24 cellular contexts compared by ENCODE assay signal in genomic region chr7:57207836-57208235, GRCh38.
"Had no signal": no experiment of that assay in that cellular context is flagged by ENCODE, and none has a peak within 500 bp of the region (broad histone marks: within the 10 kb centered on the region; RNA-seq: fewer than 3 reads in every experiment).

No MANE protein-coding gene starts in this region.

- H3K4me1 Mint-ChIP-seq: endodermal cell, memory B cell had no signal

- H3K36me3 ChIP-seq: colonic mucosa, esophagus squamous epithelium, gastrocnemius medialis, heart right ventricle, left lung had no signal

- H3K27me3 ChIP-seq: colonic mucosa, esophagus squamous epithelium, gastrocnemius medialis, left lung had no signal

- ATAC-seq: effector memory CD8-positive, alpha-beta T cell; esophagus mucosa; gastrocnemius medialis; heart right ventricle; left cardiac atrium; left lung; left ventricle myocardium superior had no signal

- H3K9me3 ChIP-seq: colonic mucosa, gastrocnemius medialis had no signal

- H3K27ac Mint-ChIP-seq: dendritic cell treated with granulocyte-macrophage colony-stimulating factor and Interleukin-4, amounts not matched to agents 40 ng/mL and 50 ng/mL, for 4 days; effector memory CD8-positive, alpha-beta T cell; endodermal cell; memory B cell had no signal

- H3K4me1 ChIP-seq: colonic mucosa, esophagus squamous epithelium, gastrocnemius medialis, heart right ventricle, left lung had no signal

- H3K27ac ChIP-seq: colonic mucosa, epithelial cell of prostate, esophagus squamous epithelium, gastrocnemius medialis, heart right ventricle, left lung had no signal

- H3K36me3 Mint-ChIP-seq: memory B cell had no signal

- DNase-seq: colonic mucosa; cortex of kidney; effector CD8-positive, alpha-beta T cell; effector memory CD8-positive, alpha-beta T cell; endodermal cell; erythroblast; esophagus squamous epithelium; foreskin fibroblast; foreskin melanocyte; gastrocnemius medialis; glutamatergic neuron; heart right ventricle; hippocampal formation; left cardiac atrium; left lung; left ventricle myocardium superior; mammary epithelial cell; mesendoderm; midbrain had no signal

- H3K4me3 Mint-ChIP-seq: dendritic cell treated with granulocyte-macrophage colony-stimulating factor and Interleukin-4, amounts not matched to agents 40 ng/mL and 50 ng/mL, for 4 days; effector memory CD8-positive, alpha-beta T cell; endodermal cell; memory B cell had no signal

- H3K4me3 ChIP-seq: colonic mucosa, esophagus squamous epithelium, gastrocnemius medialis, heart right ventricle, left lung, lung had no signal

- H3K27me3 Mint-ChIP-seq: dendritic cell treated with granulocyte-macrophage colony-stimulating factor and Interleukin-4, amounts not matched to agents 40 ng/mL and 50 ng/mL, for 4 days; effector memory CD8-positive, alpha-beta T cell; memory B cell had no signal
